Comparison of ENCODE assay signal across 23 cellular contexts in the genomic region with DNA sequence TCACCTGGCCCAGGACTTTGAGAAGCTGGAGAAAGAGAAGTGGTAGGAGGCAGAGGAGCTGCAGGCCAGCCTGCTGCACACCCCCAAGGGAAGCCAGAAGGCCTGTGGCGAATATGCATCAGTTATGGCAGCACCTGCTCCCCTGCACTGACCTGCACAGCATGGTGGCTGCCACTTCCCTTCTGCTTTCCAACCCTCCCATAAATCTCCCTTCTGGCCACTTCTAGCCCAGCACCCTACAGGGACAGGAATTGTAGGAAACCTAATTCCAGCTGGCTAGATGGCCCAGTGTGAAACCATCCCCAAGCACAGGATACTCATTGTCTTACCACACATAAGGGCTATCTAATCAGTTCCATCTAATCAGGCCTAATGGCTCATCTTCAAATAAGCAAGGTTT.
"Had no signal": no experiment of that assay in that cellular context is flagged by ENCODE, and none has a peak within 500 bp of the region (broad histone marks: within the 10 kb centered on the region; RNA-seq: fewer than 3 reads in every experiment).

No MANE protein-coding gene starts in this region.

- DNase-seq: activated CD4-positive, alpha-beta T cell treated with anti-CD3 and anti-CD28 coated beads, Interleukin-2, amount 10 ng/mL, durations not matched to agents 7 days and 5 days; activated CD8-positive, alpha-beta memory T cell treated with anti-CD3 and anti-CD28 coated beads, Interleukin-2, amount 10 ng/mL, durations not matched to agents 7 days and 5 days; activated CD8-positive, alpha-beta T cell treated with anti-CD3 and anti-CD28 coated beads for 36 hours; activated effector memory CD4-positive, alpha-beta T cell treated with anti-CD3 and anti-CD28 coated beads, Interleukin-2, amount 50 U/mL, for 16 hours; activated naive CD4-positive, alpha-beta T cell treated with anti-CD3 and anti-CD28 coated beads, Interleukin-2, amount 10 ng/mL, durations not matched to agents 7 days and 5 days; activated T-cell treated with anti-CD3 and anti-CD28 coated beads for 4 hours; amygdala; cerebellar nuclear complex; heart left ventricle; left colon; mesenchymal stem cell; naive thymus-derived CD4-positive, alpha-beta T cell; ovary; stomach; uterus had no signal

- H3K36me3 ChIP-seq: gastroesophageal sphincter, heart left ventricle, neutrophil, ovary, prostate gland, right atrium auricular region, stomach, suprapubic skin, tibial nerve, uterus had no signal

- H3K4me1 ChIP-seq: gastroesophageal sphincter, heart left ventricle, prostate gland, right atrium auricular region, stomach, suprapubic skin, tibial nerve, uterus had no signal

- H3K4me3 ChIP-seq: coronary artery, gastroesophageal sphincter, heart left ventricle, ovary, prostate gland, right atrium auricular region, stomach, suprapubic skin, tibial nerve, uterus had no signal

- H3K27ac ChIP-seq: coronary artery, epithelial cell of prostate, gastroesophageal sphincter, heart left ventricle, neutrophil, ovary, prostate gland, right atrium auricular region, stomach, suprapubic skin, tibial nerve, uterus had no signal

- H3K27me3 ChIP-seq: neutrophil, ovary, right atrium auricular region, suprapubic skin, tibial nerve, uterus had no signal

- H3K9me3 ChIP-seq: gastroesophageal sphincter, heart left ventricle, neutrophil, ovary, prostate gland, right atrium auricular region, stomach, suprapubic skin, tibial nerve, uterus had no signal
